In genomic region chr16:14600164-14600563, GRCh38 we compare ENCODE assay signal across 9 cellular contexts. TPM values are rescaled to one million over a fixed set of nuclear protein-coding genes. Genes with fewer than 3 reads are reported as not detected.
DNase-seq lines count a peak whose midpoint lies in the region; ATAC-seq and TF ChIP-seq lines count a peak whose summit lies in the region.
"Had no signal": no experiment of that assay in that cellular context is flagged by ENCODE, and none has a peak within 500 bp of the region (broad histone marks: within the 10 kb centered on the region; RNA-seq: fewer than 3 reads in every experiment).

No MANE protein-coding gene starts in this region.

- no peak overlapping the region for H3K4me3 ChIP-seq in ovary
- H3K4me3 ChIP-seq: BLaER1 had no signal

- no peaks in the 10 kb centered on the region for H3K27me3 ChIP-seq in ovary
- H3K27me3 ChIP-seq: BLaER1 had no signal

- no peak overlapping the region for H3K27ac ChIP-seq in ovary
- H3K27ac ChIP-seq: BLaER1 had no signal

- peaks cover 2% of the 10 kb centered on the region for H3K27me3 Mint-ChIP-seq in endothelial cell (ENCODE audit: unreplicated experiment)

- no peak for TF ChIP-seq EP300 in ovary (IDR thresholded peaks at IDR 0.05)

- H3K27ac Mint-ChIP-seq in endothelial cell (ENCODE audit: unreplicated experiment): no peak overlapping the region

- ATAC-seq in HG02852 (IDR thresholded peaks at IDR 0.05; ENCODE audit: unreplicated experiment): no peak

- TF ChIP-seq POLR2A in ovary (IDR thresholded peaks at IDR 0.05): no peak

- no peaks in the 10 kb centered on the region for H3K9me3 Mint-ChIP-seq in endothelial cell (ENCODE audit: unreplicated experiment)

- H3K4me1 Mint-ChIP-seq in endothelial cell (ENCODE audit: unreplicated experiment): no peaks in the 10 kb centered on the region

- H3K4me3 Mint-ChIP-seq in endothelial cell (ENCODE audit: unreplicated experiment): no peak overlapping the region

- 32 to 44% (median 32%) methylated on average over 2 of the region's 2 CpGs for WGBS in ovary, 3 donors

- intact Hi-C loops in ovary (cut with DNase I): loop anchor here in 1 of 4 donors (5.0 to 10.0 kb wide), 2 partner anchors 55 to 353 kb away; no protein-coding TSS in a partner anchor

- peak; percentile 21 for DNase-seq in DMS53 (lab: John Stamatoyannopoulos, UW)
- DNase-seq in DMS53 treated with DMSO at 0.1 percent for 48 hours (lab: John Stamatoyannopoulos, UW; ENCODE audit: unreplicated experiment): no peak
- DNase-seq in NAMALWA (ENCODE audit: low spot score): peak; percentile 50
- no peak for DNase-seq in endothelial cell (ENCODE audit: low spot score)
- DNase-seq in renal cortical epithelial cell (ENCODE audit: low read depth): peak; percentile 43
- DNase-seq in NCI-H1092 (lab: John Stamatoyannopoulos, UW): no peak
- DNase-seq in ovary: no peak

- no peaks in the 10 kb centered on the region for H3K36me3 ChIP-seq in ovary

- peak; percentile 74 for TF ChIP-seq CTCF in endothelial cell (IDR thresholded peaks at IDR 0.05; ENCODE audit: unreplicated experiment)
- TF ChIP-seq CTCF in ovary (IDR thresholded peaks at IDR 0.05): peak in 1 of 3 donors; percentile 29

- no peaks in the 10 kb centered on the region for H3K9me3 ChIP-seq in ovary
- H3K9me3 ChIP-seq: BLaER1 had no signal

- H3K36me3 Mint-ChIP-seq in endothelial cell (ENCODE audit: low read depth, unreplicated experiment): peaks cover 37% of the 10 kb centered on the region

- H3K4me1 ChIP-seq in ovary (ENCODE audit: insufficient read depth): no peaks in the 10 kb centered on the region
- H3K4me1 ChIP-seq: BLaER1 had no signal

RNA-seq across cellular contexts. Expression of gene PARN, which starts 29.9 kb away (rescaled TPM):
- total RNA-seq in endothelial cell (ENCODE audit: unreplicated experiment) (25.2 TPM), renal cortical epithelial cell (19.1 and 34.7 TPM in 2 replicates), ovary (10 to 100 TPM; 20.9 to 35.4 (median 29.0) TPM)
- polyA plus RNA-seq in ovary: 10 to 100 TPM; 19.5 to 42.0 TPM

RNA-seq across cellular contexts. Expression of gene BFAR, which starts 32.6 kb away (rescaled TPM):
- total RNA-seq in endothelial cell (ENCODE audit: unreplicated experiment) (80.7 TPM), renal cortical epithelial cell (73.6 and 125 TPM in 2 replicates), ovary (10 to 100 TPM; 42.2 to 57.0 (median 47.0) TPM)
- 10 to 100 TPM; 51.6 to 83.7 TPM for polyA plus RNA-seq in ovary

Comparison
In these comparisons a context has a peak if more than half of its experiments do, and no peak if none do; other contexts are left out.
1. DNase-seq: peak in DMS53 (single experiment), NAMALWA (single experiment) and renal cortical epithelial cell (single experiment); none in DMS53 treated with DMSO at 0.1 percent for 48 hours (single experiment), endothelial cell (single experiment), NCI-H1092 (single experiment) and ovary (0 of 5).